ENCODE assay signal across 1 cellular context in genomic region chr19:49064029-49064629, GRCh38.
TF ChIP-seq lines count a peak whose summit lies in the region.

No MANE protein-coding gene starts in this region.

TF ChIP-seq in IMR-90, 13 proteins besides CTCF, POLR2A, EP300 and RAD21 (continued from another document):
- no peak for TF ChIP-seq MAFK (IDR thresholded peaks at IDR 0.05; ENCODE audit: low read depth, low read length)
- no peak for TF ChIP-seq BHLHE40 (IDR thresholded peaks at IDR 0.05; ENCODE audit: low read depth, low read length)
- TF ChIP-seq USF2 (IDR thresholded peaks at IDR 0.05; ENCODE audit: low read depth, low read length), result no peak
